23 cellular contexts compared by ENCODE assay signal in genomic region chr16:50436271-50436670, GRCh38.
"Had no signal": no experiment of that assay in that cellular context is flagged by ENCODE, and none has a peak within 500 bp of the region (broad histone marks: within the 10 kb centered on the region; RNA-seq: fewer than 3 reads in every experiment).

No MANE protein-coding gene starts in this region.

- H3K27me3 ChIP-seq: colonic mucosa, gastroesophageal sphincter had no signal

- ATAC-seq: effector memory CD8-positive, alpha-beta T cell; esophagus mucosa; foreskin keratinocyte; gastrocnemius medialis; gastroesophageal sphincter; heart left ventricle; heart right ventricle had no signal

- H3K4me1 ChIP-seq: colonic mucosa, esophagus squamous epithelium, foreskin keratinocyte, gastrocnemius medialis, gastroesophageal sphincter, heart left ventricle, heart right ventricle had no signal

- H3K4me3 ChIP-seq: colonic mucosa, coronary artery, dorsolateral prefrontal cortex, esophagus squamous epithelium, gastrocnemius medialis, gastroesophageal sphincter, heart left ventricle, heart right ventricle had no signal

- H3K4me3 Mint-ChIP-seq: dendritic cell treated with granulocyte-macrophage colony-stimulating factor and Interleukin-4, amounts not matched to agents 40 ng/mL and 50 ng/mL, for 4 days; effector memory CD8-positive, alpha-beta T cell; endodermal cell had no signal

- H3K27ac ChIP-seq: colonic mucosa, coronary artery, dorsolateral prefrontal cortex, epithelial cell of prostate, esophagus squamous epithelium, foreskin keratinocyte, gastrocnemius medialis, gastroesophageal sphincter, heart left ventricle, heart right ventricle had no signal

- H3K4me1 Mint-ChIP-seq: endodermal cell had no signal

- DNase-seq: colonic mucosa; cortex of kidney; dermis blood vessel endothelial cell; dorsolateral prefrontal cortex; effector CD4-positive, alpha-beta T cell; effector CD8-positive, alpha-beta T cell; effector memory CD4-positive, alpha-beta T cell; effector memory CD8-positive, alpha-beta T cell; endodermal cell; erythroblast; esophagus squamous epithelium; foreskin fibroblast; foreskin keratinocyte; foreskin melanocyte; gastrocnemius medialis; glutamatergic neuron; heart right ventricle had no signal

- H3K27ac Mint-ChIP-seq: dendritic cell treated with granulocyte-macrophage colony-stimulating factor and Interleukin-4, amounts not matched to agents 40 ng/mL and 50 ng/mL, for 4 days; effector memory CD8-positive, alpha-beta T cell; endodermal cell had no signal

- H3K36me3 ChIP-seq: colonic mucosa, esophagus squamous epithelium, gastrocnemius medialis, gastroesophageal sphincter, heart left ventricle, heart right ventricle had no signal

- H3K9me3 ChIP-seq: colonic mucosa, gastrocnemius medialis had no signal
